Comparison of ENCODE assay signal across 9 cellular contexts in genomic region chr3:25782636-25782937, GRCh38. TPM values are rescaled to one million over a fixed set of nuclear protein-coding genes. Genes with fewer than 3 reads are reported as not detected.
DNase-seq lines count a peak whose midpoint lies in the region; ATAC-seq and TF ChIP-seq lines count a peak whose summit lies in the region.
"Had no signal": no experiment of that assay in that cellular context is flagged by ENCODE, and none has a peak within 500 bp of the region (broad histone marks: within the 10 kb centered on the region; RNA-seq: fewer than 3 reads in every experiment).

No MANE protein-coding gene starts in this region.

- H3K4me1 Mint-ChIP-seq in activated CD4-positive, alpha-beta T cell treated with anti-CD3 and anti-CD28 coated beads, Interleukin-2, amount 10 ng/mL, durations not matched to agents 24 days and 14 days, result peaks cover 47% of the 10 kb centered on the region

- H3K27me3 ChIP-seq in liver (ENCODE audit: control insufficient read depth in 4 of 4, insufficient read depth in 4 of 4, low read length in 3 of 4), result no peaks in the 10 kb centered on the region
- no peaks in the 10 kb centered on the region for H3K27me3 ChIP-seq in thoracic aorta (replicated peaks; ENCODE audit: insufficient read depth)

- peak overlapping the region; percentile 80 to 91 for H3K9ac ChIP-seq in liver (ENCODE audit: low read depth in 1 of 2, low read length in 2 of 2)

- H3K36me3 Mint-ChIP-seq in activated CD4-positive, alpha-beta T cell treated with anti-CD3 and anti-CD28 coated beads, Interleukin-2, amount 10 ng/mL, durations not matched to agents 24 days and 14 days (ENCODE audit: low read depth), result peaks cover 27% of the 10 kb centered on the region

- under 1% methylated on average over 14 of the region's 14 CpGs for WGBS in liver

- peak overlapping the region; percentile 73 to 96 (median 88) for H3K4me3 ChIP-seq in liver (ENCODE audit: low read depth in 1 of 3, low read length in 3 of 3)
- peak overlapping the region; percentile 74 for H3K4me3 ChIP-seq in thoracic aorta

- no peak for DNase-seq in activated CD4-positive, alpha-beta T cell treated with anti-CD3 and anti-CD28 coated beads, Interleukin-2, amount 10 ng/mL, durations not matched to agents 24 days and 14 days
- DNase-seq in activated CD4-positive, alpha-beta T cell treated with anti-CD3 and anti-CD28 coated beads, Interleukin-2, amount 50 U/mL, for 1 hour, result no peak
- no peak for DNase-seq in thoracic aorta (ENCODE audit: low spot score)
- no peak for DNase-seq in glomerular visceral epithelial cell (ENCODE audit: extremely low spot score)
- no peak for DNase-seq in HT-29 (ENCODE audit: low spot score)
- DNase-seq: cerebellar nuclear complex had no signal

- TF ChIP-seq CTCF in liver (IDR thresholded peaks at IDR 0.05; ENCODE audit: low read depth, low read length, missing input control) (no peak), thoracic aorta (IDR thresholded peaks at IDR 0.05) (no peak)

- H3K27ac ChIP-seq in angular gyrus (ENCODE audit: low read depth, low read length), result peak overlapping the region; percentile 33
- peak overlapping the region; percentile 78 to 93 for H3K27ac ChIP-seq in liver (ENCODE audit: low read depth in 1 of 2, low read length in 2 of 2)
- peak overlapping the region; percentile 68 to 77 for H3K27ac ChIP-seq in thoracic aorta

- H3K4me3 Mint-ChIP-seq in activated CD4-positive, alpha-beta T cell treated with anti-CD3 and anti-CD28 coated beads, Interleukin-2, amount 10 ng/mL, durations not matched to agents 24 days and 14 days, result peak overlapping the region; percentile 90

- H3K36me3 ChIP-seq in liver (ENCODE audit: control insufficient read depth in 4 of 4, insufficient read depth in 3 of 4, low read depth in 1 of 4, low read length in 3 of 4) (peaks cover 1 to 8% (median 5%) of the 10 kb centered on the region in 4 donors), thoracic aorta (no peaks in the 10 kb centered on the region)

- H3K27me3 Mint-ChIP-seq in activated CD4-positive, alpha-beta T cell treated with anti-CD3 and anti-CD28 coated beads, Interleukin-2, amount 10 ng/mL, durations not matched to agents 24 days and 14 days, result no peaks in the 10 kb centered on the region

- peaks cover 2% of the 10 kb centered on the region for H3K9me3 Mint-ChIP-seq in activated CD4-positive, alpha-beta T cell treated with anti-CD3 and anti-CD28 coated beads, Interleukin-2, amount 10 ng/mL, durations not matched to agents 24 days and 14 days

- intact Hi-C loops in activated CD4-positive, alpha-beta T cell treated with anti-CD3 and anti-CD28 coated beads, Interleukin-2, amount 10 ng/mL, durations not matched to agents 24 days and 14 days (cut with micrococcal nuclease), result loop anchor here (1.0 to 10.0 kb wide), 4 partner anchors 8 to 1868 kb away; partner anchors contain the start of genes NKIRAS1, OXSM and RPL15

- H3K4me1 ChIP-seq in liver (ENCODE audit: control insufficient read depth in 4 of 4, insufficient read depth in 4 of 4, low read length in 3 of 4), result peaks cover 0 to 18% (median 12%) of the 10 kb centered on the region in 4 donors
- H3K4me1 ChIP-seq in thoracic aorta (ENCODE audit: control insufficient read depth in 1 of 2, low read depth in 2 of 2), result peaks cover 0 to 29% of the 10 kb centered on the region in 2 donors

- H3K9me3 ChIP-seq in liver (ENCODE audit: control insufficient read depth in 4 of 4, low read length in 3 of 4) (no peaks in the 10 kb centered on the region), thoracic aorta (no peaks in the 10 kb centered on the region)

- no peak for TF ChIP-seq RAD21 in liver (IDR thresholded peaks at IDR 0.05)

- ATAC-seq in thoracic aorta (ENCODE audit: insufficient number of reproducible peaks, low FRiP score, low read depth) (peak; percentile 33), esophagus mucosa (no peak)

- peak overlapping the region; percentile 89 for H3K27ac Mint-ChIP-seq in activated CD4-positive, alpha-beta T cell treated with anti-CD3 and anti-CD28 coated beads, Interleukin-2, amount 10 ng/mL, durations not matched to agents 24 days and 14 days

TF ChIP-seq in liver, 16 proteins besides CTCF, POLR2A, EP300 and RAD21:
- TF ChIP-seq, protein P1, sequence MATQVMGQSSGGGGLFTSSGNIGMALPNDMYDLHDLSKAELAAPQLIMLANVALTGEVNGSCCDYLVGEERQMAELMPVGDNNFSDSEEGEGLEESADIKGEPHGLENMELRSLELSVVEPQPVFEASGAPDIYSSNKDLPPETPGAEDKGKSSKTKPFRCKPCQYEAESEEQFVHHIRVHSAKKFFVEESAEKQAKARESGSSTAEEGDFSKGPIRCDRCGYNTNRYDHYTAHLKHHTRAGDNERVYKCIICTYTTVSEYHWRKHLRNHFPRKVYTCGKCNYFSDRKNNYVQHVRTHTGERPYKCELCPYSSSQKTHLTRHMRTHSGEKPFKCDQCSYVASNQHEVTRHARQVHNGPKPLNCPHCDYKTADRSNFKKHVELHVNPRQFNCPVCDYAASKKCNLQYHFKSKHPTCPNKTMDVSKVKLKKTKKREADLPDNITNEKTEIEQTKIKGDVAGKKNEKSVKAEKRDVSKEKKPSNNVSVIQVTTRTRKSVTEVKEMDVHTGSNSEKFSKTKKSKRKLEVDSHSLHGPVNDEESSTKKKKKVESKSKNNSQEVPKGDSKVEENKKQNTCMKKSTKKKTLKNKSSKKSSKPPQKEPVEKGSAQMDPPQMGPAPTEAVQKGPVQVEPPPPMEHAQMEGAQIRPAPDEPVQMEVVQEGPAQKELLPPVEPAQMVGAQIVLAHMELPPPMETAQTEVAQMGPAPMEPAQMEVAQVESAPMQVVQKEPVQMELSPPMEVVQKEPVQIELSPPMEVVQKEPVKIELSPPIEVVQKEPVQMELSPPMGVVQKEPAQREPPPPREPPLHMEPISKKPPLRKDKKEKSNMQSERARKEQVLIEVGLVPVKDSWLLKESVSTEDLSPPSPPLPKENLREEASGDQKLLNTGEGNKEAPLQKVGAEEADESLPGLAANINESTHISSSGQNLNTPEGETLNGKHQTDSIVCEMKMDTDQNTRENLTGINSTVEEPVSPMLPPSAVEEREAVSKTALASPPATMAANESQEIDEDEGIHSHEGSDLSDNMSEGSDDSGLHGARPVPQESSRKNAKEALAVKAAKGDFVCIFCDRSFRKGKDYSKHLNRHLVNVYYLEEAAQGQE (IDR thresholded peaks at IDR 0.05), result no peak
- TF ChIP-seq, protein P2, sequence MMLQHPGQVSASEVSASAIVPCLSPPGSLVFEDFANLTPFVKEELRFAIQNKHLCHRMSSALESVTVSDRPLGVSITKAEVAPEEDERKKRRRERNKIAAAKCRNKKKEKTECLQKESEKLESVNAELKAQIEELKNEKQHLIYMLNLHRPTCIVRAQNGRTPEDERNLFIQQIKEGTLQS (IDR thresholded peaks at IDR 0.05), result no peak
- no peak for TF ChIP-seq HNF4G (IDR thresholded peaks at IDR 0.05)
- no peak for TF ChIP-seq HNF4A (conservative IDR thresholded peaks at IDR 0.05)
- no peak for TF ChIP-seq FOXA1 (IDR thresholded peaks at IDR 0.05)
- no peak for TF ChIP-seq FOXA2 (IDR thresholded peaks at IDR 0.05)
- TF ChIP-seq RXRA (IDR thresholded peaks at IDR 0.05), result no peak
- TF ChIP-seq GABPA (IDR thresholded peaks at IDR 0.05 in 1 of 2, conservative IDR thresholded peaks at IDR 0.05 in 1 of 2), result no peak
- TF ChIP-seq TAF1 (conservative IDR thresholded peaks at IDR 0.05), result no peak
- TF ChIP-seq JUND (IDR thresholded peaks at IDR 0.05), result no peak

RNA-seq across cellular contexts. Expression of gene NGLY1, which starts 0.7 kb away (rescaled TPM):
- total RNA-seq in activated CD4-positive, alpha-beta T cell treated with anti-CD3 and anti-CD28 coated beads, Interleukin-2, amount 10 ng/mL, durations not matched to agents 24 days and 14 days, result 65.0 and 70.7 TPM in 2 replicates
- 10 to 100 TPM; 22.3 to 31.5 TPM for total RNA-seq in liver
- 10 to 100 TPM; 13.3 to 25.6 TPM for polyA plus RNA-seq in liver
- total RNA-seq in thoracic aorta, result 10 to 100 TPM; 16.5 to 26.9 TPM
- total RNA-seq in esophagus mucosa, result 25.9 TPM
- 10.4 and 17.8 TPM in 2 replicates for total RNA-seq in HT-29 (2014; rRNA removed; shearing (Covaris generic))

RNA-seq across cellular contexts. Expression of gene OXSM, which starts 7.3 kb away (rescaled TPM):
- total RNA-seq in activated CD4-positive, alpha-beta T cell treated with anti-CD3 and anti-CD28 coated beads, Interleukin-2, amount 10 ng/mL, durations not matched to agents 24 days and 14 days, result 13.3 and 16.3 TPM in 2 replicates
- total RNA-seq in liver, result 10 to 100 TPM in 1 of 2 donors, 1 to 10 TPM in 1; 8.6 to 17.0 TPM
- polyA plus RNA-seq in liver, result 10 to 100 TPM; 18.0 to 21.8 TPM
- 1 to 10 TPM; 3.8 to 8.4 TPM for total RNA-seq in thoracic aorta
- 7.1 TPM for total RNA-seq in esophagus mucosa
- 7.7 and 17.1 TPM in 2 replicates for total RNA-seq in HT-29 (2014; rRNA removed; shearing (Covaris generic))

Comparison
In these comparisons a context has a peak if more than half of its experiments do, and no peak if none do; other contexts are left out.
1. H3K27ac ChIP-seq: peak in every context shown above with its lines; median percentile 86 in liver; 72 in thoracic aorta; 33 in angular gyrus.